21 cellular contexts compared by ENCODE assay signal in the genomic region with DNA sequence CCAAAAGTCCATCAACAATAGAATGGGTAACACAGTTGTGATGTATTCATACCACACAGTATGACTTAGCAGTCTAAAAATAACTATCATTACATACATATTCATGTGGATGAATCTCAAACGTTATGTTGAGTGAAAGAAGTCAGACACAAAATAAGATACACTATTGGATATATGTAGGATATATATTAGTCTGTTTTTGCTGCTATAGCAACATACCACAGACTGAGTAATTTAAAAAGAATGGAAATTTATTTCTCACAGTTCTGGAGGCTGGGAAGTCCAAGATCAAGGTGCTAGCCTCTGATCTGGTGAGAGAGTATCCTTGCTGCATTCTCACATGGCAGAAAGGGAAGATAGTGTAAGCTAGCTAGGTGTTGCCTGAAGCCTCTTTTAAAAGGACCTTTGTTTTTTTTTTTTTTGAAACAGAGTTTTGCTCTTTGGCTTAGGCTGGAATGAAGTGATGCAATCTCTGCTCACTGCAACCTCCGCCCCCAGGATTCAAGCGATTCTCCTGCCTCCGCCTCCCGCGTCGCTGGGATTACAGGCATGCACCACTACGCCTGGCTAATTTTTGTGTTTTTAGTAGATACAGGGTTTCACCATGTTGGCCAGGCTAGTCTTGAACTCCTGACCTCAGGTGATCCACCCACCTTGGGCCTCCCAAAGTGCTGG.
DNase-seq lines count a peak whose midpoint lies in the region; ATAC-seq, FAIRE-seq and TF ChIP-seq lines count a peak whose summit lies in the region.
"Had no signal": no experiment of that assay in that cellular context is flagged by ENCODE, and none has a peak within 500 bp of the region (broad histone marks: within the 10 kb centered on the region; RNA-seq: fewer than 3 reads in every experiment).

No MANE protein-coding gene starts in this region.

- no peaks in the 10 kb centered on the region for H3K27me3 ChIP-seq in HepG2 (ENCODE audit: control insufficient read depth in 1 of 2, insufficient read depth in 2 of 2, low read length in 2 of 2)

- BruUV-seq in HepG2 (replicated peaks; lab: Mats Ljungman, UMichigan), result no TSS peak

- no peaks in the 10 kb centered on the region for H3K79me2 ChIP-seq in HepG2 (ENCODE audit: insufficient read depth, low read length)

- no peaks in the 10 kb centered on the region; the same call in 1 of the 2 replicates for H3K4me1 ChIP-seq in HepG2 (ENCODE audit: insufficient read depth, low read length)

- H3K9me3 Mint-ChIP-seq in activated naive CD4-positive, alpha-beta T cell treated with anti-CD3 and anti-CD28 coated beads for 36 hours, result no peaks in the 10 kb centered on the region

- H3K4me3 Mint-ChIP-seq in activated naive CD4-positive, alpha-beta T cell treated with anti-CD3 and anti-CD28 coated beads for 36 hours, result no peak overlapping the region
- H3K4me3 Mint-ChIP-seq: B cell, IgD-negative memory B cell had no signal

- H3K9me3 ChIP-seq in HepG2 (ENCODE audit: low read length), result no peaks in the 10 kb centered on the region

- H3K27ac Mint-ChIP-seq in activated naive CD4-positive, alpha-beta T cell treated with anti-CD3 and anti-CD28 coated beads for 36 hours, result no peak overlapping the region
- H3K27ac Mint-ChIP-seq: B cell, IgD-negative memory B cell had no signal

- H3K27me3 Mint-ChIP-seq in activated naive CD4-positive, alpha-beta T cell treated with anti-CD3 and anti-CD28 coated beads for 36 hours (ENCODE audit: low read depth), result peaks cover 7% of the 10 kb centered on the region
- H3K27me3 Mint-ChIP-seq: B cell, IgD-negative memory B cell had no signal

- CTCF ChIA-PET in HepG2 (lab: Yijun Ruan, JAX; ENCODE audit: low intra/inter-chr PET ratio, low total read pairs), result no interaction called here
- CTCF ChIA-PET in activated naive CD4-positive, alpha-beta T cell treated with anti-CD3 and anti-CD28 coated beads for 36 hours (lab: Charles Lee), result no interaction called here

- H3K36me3 Mint-ChIP-seq in activated naive CD4-positive, alpha-beta T cell treated with anti-CD3 and anti-CD28 coated beads for 36 hours (ENCODE audit: low read depth), result no peaks in the 10 kb centered on the region
- H3K36me3 Mint-ChIP-seq: IgD-negative memory B cell had no signal

- POLR2A ChIA-PET in HepG2 (lab: Yijun Ruan, JAX), result no interaction called here

- TF ChIP-seq EP300 in HepG2 (IDR thresholded peaks at IDR 0.05; ENCODE audit: low read depth in 2 of 2, low read length in 2 of 2), result no peak
- TF ChIP-seq EP300 in HepG2 (CRISPR knock-in tag; IDR thresholded peaks at IDR 0.05; ENCODE audit: borderline replicate concordance), result no peak

- H3K4me1 Mint-ChIP-seq in activated naive CD4-positive, alpha-beta T cell treated with anti-CD3 and anti-CD28 coated beads for 36 hours (ENCODE audit: low read depth), result no peaks in the 10 kb centered on the region
- H3K4me1 Mint-ChIP-seq: B cell had no signal

- no peak overlapping the region for H3K27ac ChIP-seq in HepG2 (ENCODE audit: extremely low read length, insufficient read depth, low read length)

- no peak overlapping the region for H3K9ac ChIP-seq in HepG2 (ENCODE audit: insufficient read depth, low read depth, low read length)

- TF ChIP-seq POLR2A in H54 (IDR thresholded peaks at IDR 0.05; ENCODE audit: low read depth, low read length), result no peak
- no peak for TF ChIP-seq POLR2A in HepG2 (IDR thresholded peaks at IDR 0.05; ENCODE audit: insufficient read depth in 1 of 2, low read depth in 2 of 2, low read length in 2 of 2)

- no peak overlapping the region for H3K4me2 ChIP-seq in HepG2 (ENCODE audit: low read depth, low read length)

- H2AFZ ChIP-seq in HepG2 (ENCODE audit: low read length), result no peak overlapping the region

- ATAC-seq in HepG2 (peak; percentile 44; the same call in 2 of the 3 replicates), GM19467 (IDR thresholded peaks at IDR 0.05; ENCODE audit: unreplicated experiment) (no peak)
- ATAC-seq: GM12878 had no signal

- no peak for TF ChIP-seq RAD21 in HepG2 (CRISPR knock-in tag; IDR thresholded peaks at IDR 0.05)

- peak; percentile 62 for FAIRE-seq in H54 (lab: Jason Lieb, UNC)
- FAIRE-seq in HepG2 (lab: Jason Lieb, UNC), result no peak
- FAIRE-seq: A204.1, D721Med, GM12878, HTR-8/SVneo, RCC 7860 had no signal

- WGBS in HepG2 (ENCODE audit: low lambda C conversion rate), result 18% methylated on average over 8 of the region's 8 CpGs

- H3K4me3 ChIP-seq in HepG2 (replicated peaks in 1 of 3; ENCODE audit: insufficient read depth in 1 of 3, low read depth in 2 of 3, low read length in 3 of 3), result no peak overlapping the region
- H3K4me3 ChIP-seq: GM12878 had no signal

- no peaks in the 10 kb centered on the region; the same call in 1 of the 2 replicates for H4K20me1 ChIP-seq in HepG2 (ENCODE audit: insufficient read depth, low read length)

- TF ChIP-seq CTCF in HepG2 (CRISPR knock-in tag; IDR thresholded peaks at IDR 0.05), result no peak

- DNase-seq in EH (ENCODE audit: low read depth), result peak; percentile 42
- no peak for DNase-seq in H54 (ENCODE audit: insufficient read length, low spot score)
- DNase-seq in M059J (ENCODE audit: low read depth), result peak; percentile 32
- DNase-seq in HepG2 (ENCODE audit: low spot score), result peak; percentile 5
- DNase-seq in DMS153 (lab: John Stamatoyannopoulos, UW), result no peak
- no peak for DNase-seq in NCI-H2171 treated with DMSO at 0.1 percent for 48 hours (lab: John Stamatoyannopoulos, UW)
- DNase-seq in activated naive CD4-positive, alpha-beta T cell treated with anti-CD3 and anti-CD28 coated beads for 36 hours, result no peak
- DNase-seq: GOT3, NCI-H1694, NCI-H446 treated with DMSO at 0.1 percent for 48 hours, NCI-H526 treated with DMSO at 0.1 percent for 48 hours, OCI-M1, SHP77 had no signal

- no peaks in the 10 kb centered on the region for H3K36me3 ChIP-seq in HepG2 (replicated peaks in 1 of 2; ENCODE audit: control insufficient read depth in 1 of 2, insufficient read depth in 2 of 2, low read length in 2 of 2)

- intact Hi-C loops in HepG2 (cut with micrococcal nuclease; ENCODE audit: unreplicated experiment), result no loop called here
- intact Hi-C loops in activated naive CD4-positive, alpha-beta T cell treated with anti-CD3 and anti-CD28 coated beads for 36 hours (cut with micrococcal nuclease), result no loop called here

- in situ Hi-C loops in HepG2 (cut with HindIII; ENCODE audit: extremely low pct_ligation_motif_present, low pct_unique_long_range_greater_than_20kb), result no loop called here

TF ChIP-seq in HepG2, 621 proteins besides CTCF, POLR2A, EP300 and RAD21:
- TF ChIP-seq, protein P1, sequence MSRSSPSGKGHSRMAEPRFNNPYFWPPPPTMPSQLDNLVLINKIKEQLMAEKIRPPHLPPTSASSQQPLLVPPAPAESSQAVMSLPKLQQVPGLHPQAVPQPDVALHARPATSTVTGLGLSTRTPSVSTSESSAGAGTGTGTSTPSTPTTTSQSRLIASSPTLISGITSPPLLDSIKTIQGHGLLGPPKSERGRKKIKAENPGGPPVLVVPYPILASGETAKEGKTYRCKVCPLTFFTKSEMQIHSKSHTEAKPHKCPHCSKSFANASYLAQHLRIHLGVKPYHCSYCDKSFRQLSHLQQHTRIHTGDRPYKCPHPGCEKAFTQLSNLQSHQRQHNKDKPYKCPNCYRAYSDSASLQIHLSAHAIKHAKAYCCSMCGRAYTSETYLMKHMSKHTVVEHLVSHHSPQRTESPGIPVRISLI (CRISPR knock-in tag; IDR thresholded peaks at IDR 0.05; ENCODE audit: borderline replicate concordance), result peak; percentile 29; the same call in 1 of the 2 replicates
- no peak for TF ChIP-seq IKZF1 (IDR thresholded peaks at IDR 0.05)
- peak; percentile 96 for TF ChIP-seq ZNF564 (CRISPR knock-in tag; IDR thresholded peaks at IDR 0.05)
- no peak for TF ChIP-seq ZNF329 (CRISPR knock-in tag; IDR thresholded peaks at IDR 0.05; ENCODE audit: low read depth)
- TF ChIP-seq ZNF180 (CRISPR knock-in tag; IDR thresholded peaks at IDR 0.05; ENCODE audit: borderline replicate concordance, low read depth), result no peak
- TF ChIP-seq ZNF331 (CRISPR knock-in tag; IDR thresholded peaks at IDR 0.05), result no peak
- TF ChIP-seq, protein P2, sequence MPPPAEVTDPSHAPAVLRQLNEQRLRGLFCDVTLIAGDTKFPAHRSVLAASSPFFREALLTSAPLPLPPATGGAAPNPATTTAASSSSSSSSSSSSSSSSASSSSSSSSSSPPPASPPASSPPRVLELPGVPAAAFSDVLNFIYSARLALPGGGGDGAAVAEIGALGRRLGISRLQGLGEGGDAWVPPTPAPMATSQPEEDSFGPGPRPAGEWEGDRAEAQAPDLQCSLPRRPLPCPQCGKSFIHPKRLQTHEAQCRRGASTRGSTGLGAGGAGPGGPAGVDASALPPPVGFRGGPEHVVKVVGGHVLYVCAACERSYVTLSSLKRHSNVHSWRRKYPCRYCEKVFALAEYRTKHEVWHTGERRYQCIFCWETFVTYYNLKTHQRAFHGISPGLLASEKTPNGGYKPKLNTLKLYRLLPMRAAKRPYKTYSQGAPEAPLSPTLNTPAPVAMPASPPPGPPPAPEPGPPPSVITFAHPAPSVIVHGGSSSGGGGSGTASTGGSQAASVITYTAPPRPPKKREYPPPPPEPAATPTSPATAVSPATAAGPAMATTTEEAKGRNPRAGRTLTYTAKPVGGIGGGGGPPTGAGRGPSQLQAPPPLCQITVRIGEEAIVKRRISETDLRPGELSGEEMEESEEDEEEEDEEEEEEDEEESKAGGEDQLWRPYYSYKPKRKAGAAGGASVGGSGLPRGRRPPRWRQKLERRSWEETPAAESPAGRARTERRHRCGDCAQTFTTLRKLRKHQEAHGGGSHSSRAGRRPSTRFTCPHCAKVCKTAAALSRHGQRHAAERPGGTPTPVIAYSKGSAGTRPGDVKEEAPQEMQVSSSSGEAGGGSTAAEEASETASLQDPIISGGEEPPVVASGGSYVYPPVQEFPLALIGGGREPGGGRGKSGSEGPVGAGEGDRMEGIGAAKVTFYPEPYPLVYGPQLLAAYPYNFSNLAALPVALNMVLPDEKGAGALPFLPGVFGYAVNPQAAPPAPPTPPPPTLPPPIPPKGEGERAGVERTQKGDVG (CRISPR knock-in tag; IDR thresholded peaks at IDR 0.05; ENCODE audit: borderline replicate concordance), result no peak
- TF ChIP-seq SOX13 (IDR thresholded peaks at IDR 0.05), result no peak
- TF ChIP-seq SOX13 (CRISPR knock-in tag; conservative IDR thresholded peaks at IDR 0.05 in 1 of 2, IDR thresholded peaks at IDR 0.05 in 1 of 2), result no peak
- peak; percentile 48; the same call in 1 of the 2 replicates for TF ChIP-seq CEBPB (IDR thresholded peaks at IDR 0.05; ENCODE audit: borderline replicate concordance, low read depth, low read length)
- TF ChIP-seq, protein P3, sequence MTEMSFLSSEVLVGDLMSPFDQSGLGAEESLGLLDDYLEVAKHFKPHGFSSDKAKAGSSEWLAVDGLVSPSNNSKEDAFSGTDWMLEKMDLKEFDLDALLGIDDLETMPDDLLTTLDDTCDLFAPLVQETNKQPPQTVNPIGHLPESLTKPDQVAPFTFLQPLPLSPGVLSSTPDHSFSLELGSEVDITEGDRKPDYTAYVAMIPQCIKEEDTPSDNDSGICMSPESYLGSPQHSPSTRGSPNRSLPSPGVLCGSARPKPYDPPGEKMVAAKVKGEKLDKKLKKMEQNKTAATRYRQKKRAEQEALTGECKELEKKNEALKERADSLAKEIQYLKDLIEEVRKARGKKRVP (CRISPR knock-in tag; IDR thresholded peaks at IDR 0.05), result peak in 1 of 2 experiments; percentile 18; a peak in 1 of 4 replicates
- no peak for TF ChIP-seq HDAC2 (CRISPR knock-in tag; IDR thresholded peaks at IDR 0.05)
- peak; percentile 66 for TF ChIP-seq CEBPG (CRISPR knock-in tag; IDR thresholded peaks at IDR 0.05)
TF ChIP-seq in HepG2: peak in this region for 5.

Comparison
In these comparisons a context has a peak if more than half of its experiments do, and no peak if none do; other contexts are left out.
1. DNase-seq: peak in EH (single experiment), M059J (single experiment) and HepG2 (single experiment); none in H54 (single experiment), DMS153 (single experiment), NCI-H2171 treated with DMSO at 0.1 percent for 48 hours (single experiment) and activated naive CD4-positive, alpha-beta T cell treated with anti-CD3 and anti-CD28 coated beads for 36 hours (single experiment).